23 cellular contexts compared by ENCODE assay signal in the genomic region with DNA sequence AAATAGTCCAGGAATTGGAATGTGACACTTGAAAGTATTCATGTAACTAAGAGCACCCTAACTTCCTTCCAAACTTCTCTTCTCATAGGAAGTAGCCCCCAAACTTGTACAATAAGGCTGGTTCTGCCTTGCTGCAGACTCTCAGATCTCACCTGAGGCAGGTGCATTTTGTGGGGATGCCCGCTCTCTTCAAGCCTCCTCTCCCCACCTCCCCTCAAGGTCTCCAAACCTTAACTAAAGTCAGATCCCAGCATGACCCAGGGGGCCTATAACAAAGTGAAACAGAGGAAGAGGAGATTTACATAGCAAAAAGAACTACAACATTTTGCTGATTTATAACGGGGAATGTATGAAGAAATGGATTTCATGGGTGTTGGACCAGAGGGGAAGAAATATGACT. TPM values are rescaled to one million over a fixed set of nuclear protein-coding genes. Genes with fewer than 3 reads are reported as not detected.
A peak's percentile ranks its signal among the peaks of the same experiment; 100 is the strongest.
DNase-seq lines count a peak whose midpoint lies in the region; ATAC-seq, FAIRE-seq and TF ChIP-seq lines count a peak whose summit lies in the region.
"Had no signal": no experiment of that assay in that cellular context is flagged by ENCODE, and none has a peak within 500 bp of the region (broad histone marks: within the 10 kb centered on the region; RNA-seq: fewer than 3 reads in every experiment).

No MANE protein-coding gene starts in this region.

- H4K20me1 ChIP-seq in GM23338 (replicated peaks; ENCODE audit: insufficient read depth) (no peaks in the 10 kb centered on the region), HepG2 (ENCODE audit: insufficient read depth, low read length) (no peaks in the 10 kb centered on the region)
- H4K20me1 ChIP-seq: BLaER1 had no signal

- H3K4me1 ChIP-seq in CD4-positive, alpha-beta memory T cell (ENCODE audit: insufficient read depth, low read length) = peaks cover 49% of the 10 kb centered on the region
- peaks cover 8% of the 10 kb centered on the region; the same call in 1 of the 2 replicates for H3K4me1 ChIP-seq in GM23338 (ENCODE audit: insufficient read depth)
- H3K4me1 ChIP-seq in HepG2 (ENCODE audit: insufficient read depth, low read length) = peaks cover 41% of the 10 kb centered on the region
- H3K4me1 ChIP-seq: SJSA1 had no signal

- no peak for ATAC-seq in activated CD8-positive, alpha-beta T cell treated with anti-CD3 and anti-CD28 coated beads, Interleukin-2, amount 10 ng/mL, durations not matched to agents 7 days and 5 days
- no peak for ATAC-seq in activated CD8-positive, alpha-beta T cell treated with anti-CD3 and anti-CD28 coated beads for 36 hours
- ATAC-seq in GM23338 (peak; percentile 63), HG02610 (IDR thresholded peaks at IDR 0.05; ENCODE audit: unreplicated experiment) (no peak), HepG2 (no peak)
- ATAC-seq in activated T-helper 17 cell treated with anti-CD3 and anti-CD28 coated beads, Interleukin-2, amount 50 U/mL, for 72 hours (replicated peaks) = no peak
- ATAC-seq: CD8-positive, alpha-beta T cell; Right ventricle myocardium inferior had no signal

- H3K27me3 ChIP-seq in CD4-positive, alpha-beta memory T cell (ENCODE audit: insufficient read depth, low read length) = no peaks in the 10 kb centered on the region
- H3K27me3 ChIP-seq in GM23338 (ENCODE audit: insufficient read depth) (no peaks in the 10 kb centered on the region), HepG2 (ENCODE audit: control insufficient read depth in 1 of 2, insufficient read depth in 2 of 2, low read length in 2 of 2) (no peaks in the 10 kb centered on the region)
- H3K27me3 ChIP-seq: BLaER1, SJSA1 had no signal

- no peak for DNase-seq in activated CD8-positive, alpha-beta T cell treated with anti-CD3 and anti-CD28 coated beads, Interleukin-2, amount 10 ng/mL, durations not matched to agents 7 days and 5 days
- no peak for DNase-seq in activated CD8-positive, alpha-beta T cell treated with anti-CD3 and anti-CD28 coated beads for 36 hours
- DNase-seq in CD4-positive, alpha-beta memory T cell = no peak
- DNase-seq in GM23338 (ENCODE audit: low spot score) (no peak), NCI-H2227 treated with DMSO at 0.1 percent for 48 hours (lab: John Stamatoyannopoulos, UW) (no peak), HepG2 (ENCODE audit: low spot score) (no peak)
- DNase-seq: CD8-positive, alpha-beta T cell; MM.1S; NCI-H1048; NCI-H1417 treated with DMSO at 0.1 percent for 48 hours; NCI-H187; NCI-H446 treated with DMSO at 0.1 percent for 48 hours; NCI-H526 treated with DMSO at 0.1 percent for 48 hours had no signal

- in situ Hi-C loops in HepG2 (cut with HindIII; ENCODE audit: extremely low pct_ligation_motif_present, low pct_unique_long_range_greater_than_20kb) = no loop called here

- H2AFZ ChIP-seq in GM23338 = no peak overlapping the region; the same call in 1 of the 2 replicates
- no peak overlapping the region for H2AFZ ChIP-seq in HepG2 (ENCODE audit: low read length)

- H3K27ac Mint-ChIP-seq in activated CD8-positive, alpha-beta T cell treated with anti-CD3 and anti-CD28 coated beads, Interleukin-2, amount 10 ng/mL, durations not matched to agents 7 days and 5 days = peak overlapping the region; percentile 91
- no peak overlapping the region for H3K27ac Mint-ChIP-seq in activated CD8-positive, alpha-beta T cell treated with anti-CD3 and anti-CD28 coated beads for 36 hours
- peak overlapping the region in 4 of 7 donors; percentile 9 to 71 (median 52) for H3K27ac Mint-ChIP-seq in CD4-positive, alpha-beta memory T cell
- no peak overlapping the region for H3K27ac Mint-ChIP-seq in GM23338
- H3K27ac Mint-ChIP-seq in activated T-helper 17 cell treated with anti-CD3 and anti-CD28 coated beads, Interleukin-2, amount 50 U/mL, for 72 hours = peak overlapping the region; percentile 7
- H3K27ac Mint-ChIP-seq: CD8-positive, alpha-beta T cell had no signal

- H3K4me3 ChIP-seq in CD4-positive, alpha-beta memory T cell (ENCODE audit: low read length in 2 of 2) = no peak overlapping the region
- H3K4me3 ChIP-seq in GM23338 = no peak overlapping the region
- H3K4me3 ChIP-seq in HepG2 (replicated peaks in 1 of 3; ENCODE audit: insufficient read depth in 1 of 3, low read depth in 2 of 3, low read length in 3 of 3) = no peak overlapping the region
- H3K4me3 ChIP-seq: BLaER1, SJSA1 had no signal

- H3K36me3 ChIP-seq in CD4-positive, alpha-beta memory T cell (ENCODE audit: insufficient read depth, low read length) = no peaks in the 10 kb centered on the region
- no peaks in the 10 kb centered on the region for H3K36me3 ChIP-seq in GM23338 (ENCODE audit: insufficient read depth)
- H3K36me3 ChIP-seq in HepG2 (replicated peaks in 1 of 2; ENCODE audit: control insufficient read depth in 1 of 2, insufficient read depth in 2 of 2, low read length in 2 of 2) = no peaks in the 10 kb centered on the region
- H3K36me3 ChIP-seq: BLaER1, SJSA1 had no signal

- peaks cover 4% of the 10 kb centered on the region; the same call in 1 of the 2 replicates for H3F3A ChIP-seq in GM23338 (replicated peaks; ENCODE audit: low read depth)

- no TSS peak for BruUV-seq in HepG2 (replicated peaks; lab: Mats Ljungman, UMichigan)

- 96% methylated on average over 2 of the region's 2 CpGs for WGBS in HepG2 (ENCODE audit: low lambda C conversion rate)

- no peak overlapping the region for H3K27ac ChIP-seq in CD4-positive, alpha-beta memory T cell (ENCODE audit: low read depth, low read length)
- H3K27ac ChIP-seq in GM23338 (ENCODE audit: low read depth) = no peak overlapping the region
- no peak overlapping the region for H3K27ac ChIP-seq in HepG2 (ENCODE audit: extremely low read length, insufficient read depth, low read length)
- H3K27ac ChIP-seq: BLaER1, SJSA1 had no signal

- TF ChIP-seq EP300 in HepG2 (IDR thresholded peaks at IDR 0.05; ENCODE audit: low read depth in 2 of 2, low read length in 2 of 2) (no peak), HepG2 (CRISPR knock-in tag; IDR thresholded peaks at IDR 0.05; ENCODE audit: borderline replicate concordance) (no peak)

- POLR2A ChIA-PET in activated CD8-positive, alpha-beta T cell treated with anti-CD3 and anti-CD28 coated beads, Interleukin-2, amount 10 ng/mL, durations not matched to agents 7 days and 5 days (lab: Charles Lee) = interaction anchor here (14.6 kb wide), 1 partner anchor 97 kb away, joined by 315 read pairs; a partner anchor contains a TSS
- POLR2A ChIA-PET in activated CD8-positive, alpha-beta T cell treated with anti-CD3 and anti-CD28 coated beads for 36 hours (lab: Charles Lee) = interaction anchor here (2.2 kb wide), 1 partner anchor 469 kb away, joined by 10 read pairs; a partner anchor contains a TSS
- POLR2A ChIA-PET in CD4-positive, alpha-beta memory T cell (lab: Charles Lee; ENCODE audit: partially characterized antibody) = interaction anchor here (6.1 kb wide), 1 partner anchor 100 kb away, joined by 158 read pairs; a partner anchor contains a TSS
- POLR2A ChIA-PET in HepG2 (lab: Yijun Ruan, JAX) = no interaction called here

- no peak for TF ChIP-seq POLR2A in HepG2 (IDR thresholded peaks at IDR 0.05; ENCODE audit: insufficient read depth in 1 of 2, low read depth in 2 of 2, low read length in 2 of 2)

- H3K27me3 Mint-ChIP-seq in activated CD8-positive, alpha-beta T cell treated with anti-CD3 and anti-CD28 coated beads, Interleukin-2, amount 10 ng/mL, durations not matched to agents 7 days and 5 days (ENCODE audit: low read depth) = no peaks in the 10 kb centered on the region
- no peaks in the 10 kb centered on the region for H3K27me3 Mint-ChIP-seq in activated CD8-positive, alpha-beta T cell treated with anti-CD3 and anti-CD28 coated beads for 36 hours
- H3K27me3 Mint-ChIP-seq in CD4-positive, alpha-beta memory T cell = peaks cover 0 to 1% of the 10 kb centered on the region in 2 donors
- no peaks in the 10 kb centered on the region for H3K27me3 Mint-ChIP-seq in GM23338 (ENCODE audit: insufficient read depth, low read depth, poor library complexity)
- no peaks in the 10 kb centered on the region for H3K27me3 Mint-ChIP-seq in activated T-helper 17 cell treated with anti-CD3 and anti-CD28 coated beads, Interleukin-2, amount 50 U/mL, for 72 hours

- H3K4me3 Mint-ChIP-seq in activated CD8-positive, alpha-beta T cell treated with anti-CD3 and anti-CD28 coated beads, Interleukin-2, amount 10 ng/mL, durations not matched to agents 7 days and 5 days = peak overlapping the region; percentile 55
- no peak overlapping the region for H3K4me3 Mint-ChIP-seq in activated CD8-positive, alpha-beta T cell treated with anti-CD3 and anti-CD28 coated beads for 36 hours
- peak overlapping the region in 2 of 8 donors; percentile 15 to 26 for H3K4me3 Mint-ChIP-seq in CD4-positive, alpha-beta memory T cell
- no peak overlapping the region for H3K4me3 Mint-ChIP-seq in GM23338
- H3K4me3 Mint-ChIP-seq in activated T-helper 17 cell treated with anti-CD3 and anti-CD28 coated beads, Interleukin-2, amount 50 U/mL, for 72 hours = peak overlapping the region; percentile 73
- H3K4me3 Mint-ChIP-seq: CD8-positive, alpha-beta T cell had no signal

- FAIRE-seq in HepG2 (lab: Jason Lieb, UNC) = no peak
- FAIRE-seq: G401.6, GM12892, GM18507, H1 had no signal

- intact Hi-C loops in activated CD8-positive, alpha-beta T cell treated with anti-CD3 and anti-CD28 coated beads for 36 hours (cut with micrococcal nuclease) = no loop called here
- intact Hi-C loops in CD4-positive, alpha-beta memory T cell (cut with micrococcal nuclease) = no loop called here
- intact Hi-C loops in HepG2 (cut with micrococcal nuclease; ENCODE audit: unreplicated experiment) = no loop called here

- peaks cover 14% of the 10 kb centered on the region for H3K9me3 Mint-ChIP-seq in activated CD8-positive, alpha-beta T cell treated with anti-CD3 and anti-CD28 coated beads, Interleukin-2, amount 10 ng/mL, durations not matched to agents 7 days and 5 days (ENCODE audit: insufficient read depth)
- H3K9me3 Mint-ChIP-seq in activated CD8-positive, alpha-beta T cell treated with anti-CD3 and anti-CD28 coated beads for 36 hours = no peaks in the 10 kb centered on the region
- H3K9me3 Mint-ChIP-seq in CD4-positive, alpha-beta memory T cell = no peaks in the 10 kb centered on the region
- H3K9me3 Mint-ChIP-seq in GM23338 = no peaks in the 10 kb centered on the region
- no peaks in the 10 kb centered on the region for H3K9me3 Mint-ChIP-seq in activated T-helper 17 cell treated with anti-CD3 and anti-CD28 coated beads, Interleukin-2, amount 50 U/mL, for 72 hours
- H3K9me3 Mint-ChIP-seq: CD8-positive, alpha-beta T cell had no signal

- H3K79me2 ChIP-seq in GM23338 (replicated peaks; ENCODE audit: insufficient read depth) (no peaks in the 10 kb centered on the region), HepG2 (ENCODE audit: insufficient read depth, low read length) (no peaks in the 10 kb centered on the region)

- peaks cover 40% of the 10 kb centered on the region for H3K36me3 Mint-ChIP-seq in activated CD8-positive, alpha-beta T cell treated with anti-CD3 and anti-CD28 coated beads, Interleukin-2, amount 10 ng/mL, durations not matched to agents 7 days and 5 days (ENCODE audit: low read depth)
- H3K36me3 Mint-ChIP-seq in activated CD8-positive, alpha-beta T cell treated with anti-CD3 and anti-CD28 coated beads for 36 hours (ENCODE audit: low read depth) = no peaks in the 10 kb centered on the region
- no peaks in the 10 kb centered on the region for H3K36me3 Mint-ChIP-seq in CD4-positive, alpha-beta memory T cell
- H3K36me3 Mint-ChIP-seq in GM23338 (ENCODE audit: low read depth) = no peaks in the 10 kb centered on the region
- no peaks in the 10 kb centered on the region for H3K36me3 Mint-ChIP-seq in activated T-helper 17 cell treated with anti-CD3 and anti-CD28 coated beads, Interleukin-2, amount 50 U/mL, for 72 hours (ENCODE audit: low read depth)
- H3K36me3 Mint-ChIP-seq: CD8-positive, alpha-beta T cell had no signal

- no peak overlapping the region for H3K9ac ChIP-seq in HepG2 (ENCODE audit: insufficient read depth, low read depth, low read length)
- H3K9ac ChIP-seq: BLaER1 had no signal

- no peak for TF ChIP-seq CTCF in activated CD8-positive, alpha-beta T cell treated with anti-CD3 and anti-CD28 coated beads for 36 hours (IDR thresholded peaks at IDR 0.05)
- TF ChIP-seq CTCF in GM23338 (conservative IDR thresholded peaks at IDR 0.05; ENCODE audit: low read depth in 2 of 2) = no peak
- no peak for TF ChIP-seq CTCF in HepG2 (CRISPR knock-in tag; IDR thresholded peaks at IDR 0.05)

- H3K4me2 ChIP-seq in GM23338 (0 out of 2 replicates have a peak overlapping the region, but pooled peaks have one; percentile 19), HepG2 (ENCODE audit: low read depth, low read length) (no peak overlapping the region)
- H3K4me2 ChIP-seq: BLaER1 had no signal

- no peaks in the 10 kb centered on the region for H3K9me3 ChIP-seq in CD4-positive, alpha-beta memory T cell (ENCODE audit: control insufficient read depth in 1 of 2, low read length in 2 of 2)
- no peaks in the 10 kb centered on the region for H3K9me3 ChIP-seq in HepG2 (ENCODE audit: low read length)
- H3K9me3 ChIP-seq: BLaER1, SJSA1 had no signal

- H3K4me1 Mint-ChIP-seq in activated CD8-positive, alpha-beta T cell treated with anti-CD3 and anti-CD28 coated beads, Interleukin-2, amount 10 ng/mL, durations not matched to agents 7 days and 5 days (ENCODE audit: low read depth) = peaks cover 70% of the 10 kb centered on the region
- H3K4me1 Mint-ChIP-seq in activated CD8-positive, alpha-beta T cell treated with anti-CD3 and anti-CD28 coated beads for 36 hours (ENCODE audit: low read depth) = peaks cover 52% of the 10 kb centered on the region
- peaks cover 32 to 48% (median 42%) of the 10 kb centered on the region in 4 donors for H3K4me1 Mint-ChIP-seq in CD4-positive, alpha-beta memory T cell
- peaks cover 15% of the 10 kb centered on the region for H3K4me1 Mint-ChIP-seq in GM23338
- peaks cover 36% of the 10 kb centered on the region for H3K4me1 Mint-ChIP-seq in activated T-helper 17 cell treated with anti-CD3 and anti-CD28 coated beads, Interleukin-2, amount 50 U/mL, for 72 hours

- CTCF ChIA-PET in activated CD8-positive, alpha-beta T cell treated with anti-CD3 and anti-CD28 coated beads, Interleukin-2, amount 10 ng/mL, durations not matched to agents 7 days and 5 days (lab: Charles Lee) = interaction anchor here (1.8 to 4.8 kb wide), 3 partner anchors 8 to 92 kb away, joined by 5 to 47 read pairs (median 23); no protein-coding TSS in a partner anchor
- CTCF ChIA-PET in activated CD8-positive, alpha-beta T cell treated with anti-CD3 and anti-CD28 coated beads for 36 hours (lab: Charles Lee) = interaction anchor here (2.2 kb wide), 1 partner anchor 10 kb away, joined by 7 read pairs; no protein-coding TSS in a partner anchor
- CTCF ChIA-PET in CD4-positive, alpha-beta memory T cell (lab: Charles Lee; ENCODE audit: partially characterized antibody) = interaction anchor here (5.9 kb wide), 1 partner anchor 8 kb away, joined by 52 read pairs; no protein-coding TSS in a partner anchor
- CTCF ChIA-PET in HepG2 (lab: Yijun Ruan, JAX; ENCODE audit: low intra/inter-chr PET ratio, low total read pairs) = no interaction called here

- no peaks in the 10 kb centered on the region for H3K9me2 ChIP-seq in GM23338 (ENCODE audit: insufficient read depth)

- TF ChIP-seq RAD21 in HepG2 (CRISPR knock-in tag; IDR thresholded peaks at IDR 0.05) = no peak

RNA-seq across cellular contexts. Expression of a gene that starts 23.6 kb away (rescaled TPM):
- 1 to 10 TPM; 1.1 TPM for total RNA-seq in activated CD8-positive, alpha-beta T cell treated with anti-CD3 and anti-CD28 coated beads, Interleukin-2, amount 10 ng/mL, durations not matched to agents 7 days and 5 days
- under 1 TPM in 1 of 2 experiments, not detected in 1; 0.29 TPM for total RNA-seq in activated CD8-positive, alpha-beta T cell treated with anti-CD3 and anti-CD28 coated beads for 36 hours
- total RNA-seq in CD4-positive, alpha-beta memory T cell = under 1 TPM in 1 of 2 experiments, not detected in 1; 0.38 TPM
- not detected for polyA plus RNA-seq in CD4-positive, alpha-beta memory T cell
- 0.24 TPM in 1 of 2 replicates, not detected in the other for total RNA-seq in GM23338 (2014; rRNA removed; shearing (Covaris generic))
- polyA plus RNA-seq in GM23338 (2016; fragmentation: Nextera tagmentation; extraction: Ambion mirVana) (not detected in 2 replicates), HepG2 (2011; rRNA removed) (0.10 and 0.50 TPM in 2 replicates)
- total RNA-seq in activated T-helper 17 cell treated with anti-CD3 and anti-CD28 coated beads, Interleukin-2, amount 50 U/mL, for 72 hours = under 1 TPM; 0.35 to 0.50 TPM
- total RNA-seq in HepG2 (2016; rRNA removed; fragmentation: Illumina TruSeq; extraction: Trizol) = 0.29 and 0.48 TPM in 2 replicates
- total RNA-seq in HepG2 (2016; cell fraction: cytosol; rRNA removed; fragmentation: Illumina TruSeq; extraction: Trizol; ENCODE audit: low read depth) = 4.8 and 6.2 TPM in 2 replicates
- total RNA-seq in HepG2 (2016; cell fraction: insoluble cytoplasmic fraction; rRNA removed; fragmentation: Illumina TruSeq; extraction: Trizol) = 0.76 and 0.89 TPM in 2 replicates
- total RNA-seq in HepG2 (2016; cell fraction: membrane; rRNA removed; fragmentation: Illumina TruSeq; extraction: Trizol) = 1.5 and 2.0 TPM in 2 replicates
- 0.47 and 0.50 TPM in 2 replicates for total RNA-seq in HepG2 (2016; cell fraction: nucleus; rRNA removed; fragmentation: Illumina TruSeq; extraction: Trizol)
- polyA plus RNA-seq in HepG2 (2011; cell fraction: cytosol; rRNA removed) = 0.22 and 0.34 TPM in 2 replicates
- polyA plus RNA-seq in HepG2 (2011; cell fraction: nucleus; rRNA removed) = 0.29 TPM in 2 replicates
- polyA plus RNA-seq in HepG2 (2012) = 0.16 and 0.48 TPM in 2 replicates
- polyA plus RNA-seq in HepG2 (2016; cell fraction: cytosol; fragmentation: Illumina TruSeq; extraction: Trizol; ENCODE audit: low read depth) = 0.11 TPM in 1 of 2 replicates, not detected in the other
- 0.48 TPM in 1 of 2 replicates, not detected in the other for polyA plus RNA-seq in HepG2 (2016; cell fraction: insoluble cytoplasmic fraction; fragmentation: Illumina TruSeq; extraction: Trizol; ENCODE audit: low read depth)
- polyA plus RNA-seq in HepG2 (2016; cell fraction: membrane; fragmentation: Illumina TruSeq; extraction: Trizol; ENCODE audit: low read depth) = not detected in 2 replicates
- 0.59 TPM in 1 of 2 replicates, not detected in the other for polyA plus RNA-seq in HepG2 (2016; cell fraction: nucleus; fragmentation: Illumina TruSeq; extraction: Trizol; ENCODE audit: insufficient read depth, low read depth)
- polyA minus RNA-seq in HepG2 (2011; rRNA and poly(A)+ RNA removed; ENCODE audit: low replicate concordance) = 0.16 TPM in 1 of 2 replicates, not detected in the other
- polyA minus RNA-seq in HepG2 (2011; cell fraction: cytosol; rRNA and poly(A)+ RNA removed) = 0.79 TPM in 1 of 2 replicates, not detected in the other
- polyA minus RNA-seq in HepG2 (2011; cell fraction: nucleus; rRNA and poly(A)+ RNA removed) = 3.1 and 4.8 TPM in 2 replicates
- total RNA-seq: CD8-positive, alpha-beta T cell; H1; LHCN-M2 had no signal
- polyA plus RNA-seq: H1 had no signal

Comparison
In these comparisons a context has a peak if more than half of its experiments do, and no peak if none do; other contexts are left out.
1. H3K27ac Mint-ChIP-seq: peak in activated CD8-positive, alpha-beta T cell treated with anti-CD3 and anti-CD28 coated beads, Interleukin-2, amount 10 ng/mL, durations not matched to agents 7 days and 5 days (single experiment), CD4-positive, alpha-beta memory T cell (4 of 7) and activated T-helper 17 cell treated with anti-CD3 and anti-CD28 coated beads, Interleukin-2, amount 50 U/mL, for 72 hours (single experiment); none in activated CD8-positive, alpha-beta T cell treated with anti-CD3 and anti-CD28 coated beads for 36 hours (single experiment) and GM23338 (single experiment).
2. H3K4me3 Mint-ChIP-seq: peak in activated CD8-positive, alpha-beta T cell treated with anti-CD3 and anti-CD28 coated beads, Interleukin-2, amount 10 ng/mL, durations not matched to agents 7 days and 5 days (single experiment) and activated T-helper 17 cell treated with anti-CD3 and anti-CD28 coated beads, Interleukin-2, amount 50 U/mL, for 72 hours (single experiment); none in activated CD8-positive, alpha-beta T cell treated with anti-CD3 and anti-CD28 coated beads for 36 hours (single experiment) and GM23338 (single experiment).